ENCODE assay signal across 1 cellular context in the genomic region with DNA sequence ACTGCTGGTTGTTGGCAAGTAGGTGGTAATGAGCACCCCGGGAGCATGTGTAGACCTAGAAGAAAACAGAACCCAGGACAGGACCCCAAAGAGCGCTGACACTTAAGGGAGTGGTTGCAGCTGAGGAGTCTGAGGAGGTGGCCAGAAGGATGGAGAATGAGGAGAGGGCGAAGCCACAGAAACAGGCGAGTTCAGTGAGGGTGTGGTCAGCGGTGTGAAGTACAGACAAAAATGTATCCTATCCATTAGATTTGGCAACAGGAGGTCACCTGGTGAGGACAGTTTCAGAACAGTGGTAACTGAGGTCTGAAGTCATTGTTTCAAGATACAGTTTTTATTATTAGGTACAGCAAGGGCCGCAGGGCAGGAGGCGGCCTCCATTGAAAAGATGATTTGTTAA.
TF ChIP-seq lines count a peak whose summit lies in the region.

No MANE protein-coding gene starts in this region.

TF ChIP-seq in H1, 55 proteins besides CTCF, POLR2A, EP300 and RAD21:
- TF ChIP-seq BRCA1 (IDR thresholded peaks at IDR 0.05; ENCODE audit: low read depth, low read length) (no peak), CEBPB (IDR thresholded peaks at IDR 0.05; ENCODE audit: low read depth, low read length) (no peak), CHD1 (IDR thresholded peaks at IDR 0.05; ENCODE audit: low read depth, low read length) (no peak)
- TF ChIP-seq, protein P1, sequence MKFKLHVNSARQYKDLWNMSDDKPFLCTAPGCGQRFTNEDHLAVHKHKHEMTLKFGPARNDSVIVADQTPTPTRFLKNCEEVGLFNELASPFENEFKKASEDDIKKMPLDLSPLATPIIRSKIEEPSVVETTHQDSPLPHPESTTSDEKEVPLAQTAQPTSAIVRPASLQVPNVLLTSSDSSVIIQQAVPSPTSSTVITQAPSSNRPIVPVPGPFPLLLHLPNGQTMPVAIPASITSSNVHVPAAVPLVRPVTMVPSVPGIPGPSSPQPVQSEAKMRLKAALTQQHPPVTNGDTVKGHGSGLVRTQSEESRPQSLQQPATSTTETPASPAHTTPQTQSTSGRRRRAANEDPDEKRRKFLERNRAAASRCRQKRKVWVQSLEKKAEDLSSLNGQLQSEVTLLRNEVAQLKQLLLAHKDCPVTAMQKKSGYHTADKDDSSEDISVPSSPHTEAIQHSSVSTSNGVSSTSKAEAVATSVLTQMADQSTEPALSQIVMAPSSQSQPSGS (IDR thresholded peaks at IDR 0.05; ENCODE audit: low read length): no peak
